ENCODE assay signal across 1 cellular context in the genomic region with DNA sequence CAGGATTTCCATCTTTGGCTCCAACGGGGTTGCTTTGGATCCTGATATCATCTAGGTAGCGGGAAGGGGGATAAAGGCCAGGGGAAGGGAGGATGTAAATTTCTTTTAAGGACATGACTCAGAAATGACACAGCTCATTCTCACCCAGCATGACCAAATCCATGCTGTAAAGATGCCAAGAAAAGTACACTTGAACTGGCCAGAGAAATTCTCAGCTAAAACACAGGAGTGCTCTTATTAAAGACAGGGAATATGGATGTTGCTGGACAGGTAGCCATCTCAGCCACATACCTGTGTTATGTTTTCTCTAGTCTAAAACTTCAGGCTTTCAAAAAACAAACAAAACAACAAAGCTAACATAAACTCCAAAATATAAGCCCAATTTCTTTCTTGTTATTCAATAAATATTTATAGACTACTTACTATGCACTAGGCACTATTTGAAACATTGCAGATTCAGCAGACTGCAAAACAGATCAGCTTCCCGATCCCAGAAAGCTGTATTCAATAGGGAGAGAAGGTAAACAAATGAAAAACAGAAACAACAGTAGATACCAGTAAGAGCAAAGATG.
TF ChIP-seq lines count a peak whose summit lies in the region.

No MANE protein-coding gene starts in this region.

TF ChIP-seq in K562, 482 proteins besides CTCF, POLR2A, EP300 and RAD21 (continued from another document and continues in another):
- no peak for TF ChIP-seq GTF3C2 (IDR thresholded peaks at IDR 0.05; ENCODE audit: borderline replicate concordance, extremely low read depth, insufficient read length)
- TF ChIP-seq ZNF324 (CRISPR knock-in tag; IDR thresholded peaks at IDR 0.05), result no peak
- no peak for TF ChIP-seq CSDE1 (IDR thresholded peaks at IDR 0.05)
- no peak for TF ChIP-seq MED1 (CRISPR knock-in tag; IDR thresholded peaks at IDR 0.05; ENCODE audit: borderline replicate concordance)
- no peak for TF ChIP-seq GTF2E2 (tag; IDR thresholded peaks at IDR 0.05)
- no peak for TF ChIP-seq DIDO1 (tag; IDR thresholded peaks at IDR 0.05; ENCODE audit: low read depth)
- no peak for TF ChIP-seq POLR3G (IDR thresholded peaks at IDR 0.05; ENCODE audit: extremely low read depth, insufficient read length, insufficient replicate concordance)
- no peak for TF ChIP-seq CBX8 (IDR thresholded peaks at IDR 0.05; ENCODE audit: borderline replicate concordance, extremely low read depth, low read depth, low read length, poor library complexity, severe bottlenecking)
- TF ChIP-seq ARID4B (CRISPR knock-in tag; IDR thresholded peaks at IDR 0.05), result no peak
- peak; percentile 96 for TF ChIP-seq SMARCA4 (IDR thresholded peaks at IDR 0.05)
- peak; percentile 43; the same call in 1 of the 2 replicates for TF ChIP-seq NFRKB (IDR thresholded peaks at IDR 0.05; ENCODE audit: low read depth)
- TF ChIP-seq MCM7 (IDR thresholded peaks at IDR 0.05), result no peak
- TF ChIP-seq, protein P1, sequence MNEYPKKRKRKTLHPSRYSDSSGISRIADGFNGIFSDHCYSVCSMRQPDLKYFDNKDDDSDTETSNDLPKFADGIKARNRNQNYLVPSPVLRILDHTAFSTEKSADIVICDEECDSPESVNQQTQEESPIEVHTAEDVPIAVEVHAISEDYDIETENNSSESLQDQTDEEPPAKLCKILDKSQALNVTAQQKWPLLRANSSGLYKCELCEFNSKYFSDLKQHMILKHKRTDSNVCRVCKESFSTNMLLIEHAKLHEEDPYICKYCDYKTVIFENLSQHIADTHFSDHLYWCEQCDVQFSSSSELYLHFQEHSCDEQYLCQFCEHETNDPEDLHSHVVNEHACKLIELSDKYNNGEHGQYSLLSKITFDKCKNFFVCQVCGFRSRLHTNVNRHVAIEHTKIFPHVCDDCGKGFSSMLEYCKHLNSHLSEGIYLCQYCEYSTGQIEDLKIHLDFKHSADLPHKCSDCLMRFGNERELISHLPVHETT (CRISPR knock-in tag; conservative IDR thresholded peaks at IDR 0.05 in 1 of 2, IDR thresholded peaks at IDR 0.05 in 1 of 2), result peak in 1 of 2 experiments; percentile 17; a peak in 1 of 4 replicates
- no peak for TF ChIP-seq SP2 (IDR thresholded peaks at IDR 0.05; ENCODE audit: extremely low read depth, low read depth, low read length, poor library complexity, severe bottlenecking)
- TF ChIP-seq ADNP (tag; IDR thresholded peaks at IDR 0.05), result no peak
- peak; percentile 35 to 51; a peak in 2 of 4 replicates for TF ChIP-seq FOXK2 (conservative IDR thresholded peaks at IDR 0.05 in 1 of 2, IDR thresholded peaks at IDR 0.05 in 1 of 2; ENCODE audit: low read depth in 2 of 2)
- TF ChIP-seq PTRF (tag; IDR thresholded peaks at IDR 0.05), result no peak
- peak; percentile 34; a peak in 2 of 4 replicates for TF ChIP-seq NRF1 (conservative IDR thresholded peaks at IDR 0.05 in 1 of 2, IDR thresholded peaks at IDR 0.05 in 1 of 2)
- TF ChIP-seq ASH1L (IDR thresholded peaks at IDR 0.05; ENCODE audit: borderline replicate concordance, low read depth, partially characterized antibody), result no peak
- no peak for TF ChIP-seq MTF1 (CRISPR knock-in tag; IDR thresholded peaks at IDR 0.05; ENCODE audit: borderline replicate concordance)
- TF ChIP-seq, protein P2, sequence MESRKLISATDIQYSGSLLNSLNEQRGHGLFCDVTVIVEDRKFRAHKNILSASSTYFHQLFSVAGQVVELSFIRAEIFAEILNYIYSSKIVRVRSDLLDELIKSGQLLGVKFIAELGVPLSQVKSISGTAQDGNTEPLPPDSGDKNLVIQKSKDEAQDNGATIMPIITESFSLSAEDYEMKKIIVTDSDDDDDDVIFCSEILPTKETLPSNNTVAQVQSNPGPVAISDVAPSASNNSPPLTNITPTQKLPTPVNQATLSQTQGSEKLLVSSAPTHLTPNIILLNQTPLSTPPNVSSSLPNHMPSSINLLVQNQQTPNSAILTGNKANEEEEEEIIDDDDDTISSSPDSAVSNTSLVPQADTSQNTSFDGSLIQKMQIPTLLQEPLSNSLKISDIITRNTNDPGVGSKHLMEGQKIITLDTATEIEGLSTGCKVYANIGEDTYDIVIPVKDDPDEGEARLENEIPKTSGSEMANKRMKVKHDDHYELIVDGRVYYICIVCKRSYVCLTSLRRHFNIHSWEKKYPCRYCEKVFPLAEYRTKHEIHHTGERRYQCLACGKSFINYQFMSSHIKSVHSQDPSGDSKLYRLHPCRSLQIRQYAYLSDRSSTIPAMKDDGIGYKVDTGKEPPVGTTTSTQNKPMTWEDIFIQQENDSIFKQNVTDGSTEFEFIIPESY (CRISPR knock-in tag; IDR thresholded peaks at IDR 0.05), result no peak
- TF ChIP-seq, protein P3, sequence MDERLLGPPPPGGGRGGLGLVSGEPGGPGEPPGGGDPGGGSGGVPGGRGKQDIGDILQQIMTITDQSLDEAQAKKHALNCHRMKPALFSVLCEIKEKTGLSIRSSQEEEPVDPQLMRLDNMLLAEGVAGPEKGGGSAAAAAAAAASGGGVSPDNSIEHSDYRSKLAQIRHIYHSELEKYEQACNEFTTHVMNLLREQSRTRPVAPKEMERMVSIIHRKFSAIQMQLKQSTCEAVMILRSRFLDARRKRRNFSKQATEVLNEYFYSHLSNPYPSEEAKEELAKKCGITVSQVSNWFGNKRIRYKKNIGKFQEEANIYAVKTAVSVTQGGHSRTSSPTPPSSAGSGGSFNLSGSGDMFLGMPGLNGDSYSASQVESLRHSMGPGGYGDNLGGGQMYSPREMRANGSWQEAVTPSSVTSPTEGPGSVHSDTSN (CRISPR knock-in tag; IDR thresholded peaks at IDR 0.05; ENCODE audit: low read depth), result no peak
- TF ChIP-seq, protein P3 (tag; conservative IDR thresholded peaks at IDR 0.05; ENCODE audit: low read depth), result peak; percentile 83
- TF ChIP-seq KDM1A (IDR thresholded peaks at IDR 0.05), result peak; percentile 77 to 85
- no peak; a peak in 1 of 4 replicates for TF ChIP-seq MAZ (CRISPR knock-in tag; conservative IDR thresholded peaks at IDR 0.05 in 1 of 2, IDR thresholded peaks at IDR 0.05 in 1 of 2)
- TF ChIP-seq ZKSCAN3 (CRISPR knock-in tag; IDR thresholded peaks at IDR 0.05), result no peak
- TF ChIP-seq MTA1 (IDR thresholded peaks at IDR 0.05; ENCODE audit: borderline replicate concordance), result peak; percentile 87
- TF ChIP-seq BDP1 (IDR thresholded peaks at IDR 0.05; ENCODE audit: insufficient read depth, insufficient read length), result no peak
- TF ChIP-seq, protein P4, sequence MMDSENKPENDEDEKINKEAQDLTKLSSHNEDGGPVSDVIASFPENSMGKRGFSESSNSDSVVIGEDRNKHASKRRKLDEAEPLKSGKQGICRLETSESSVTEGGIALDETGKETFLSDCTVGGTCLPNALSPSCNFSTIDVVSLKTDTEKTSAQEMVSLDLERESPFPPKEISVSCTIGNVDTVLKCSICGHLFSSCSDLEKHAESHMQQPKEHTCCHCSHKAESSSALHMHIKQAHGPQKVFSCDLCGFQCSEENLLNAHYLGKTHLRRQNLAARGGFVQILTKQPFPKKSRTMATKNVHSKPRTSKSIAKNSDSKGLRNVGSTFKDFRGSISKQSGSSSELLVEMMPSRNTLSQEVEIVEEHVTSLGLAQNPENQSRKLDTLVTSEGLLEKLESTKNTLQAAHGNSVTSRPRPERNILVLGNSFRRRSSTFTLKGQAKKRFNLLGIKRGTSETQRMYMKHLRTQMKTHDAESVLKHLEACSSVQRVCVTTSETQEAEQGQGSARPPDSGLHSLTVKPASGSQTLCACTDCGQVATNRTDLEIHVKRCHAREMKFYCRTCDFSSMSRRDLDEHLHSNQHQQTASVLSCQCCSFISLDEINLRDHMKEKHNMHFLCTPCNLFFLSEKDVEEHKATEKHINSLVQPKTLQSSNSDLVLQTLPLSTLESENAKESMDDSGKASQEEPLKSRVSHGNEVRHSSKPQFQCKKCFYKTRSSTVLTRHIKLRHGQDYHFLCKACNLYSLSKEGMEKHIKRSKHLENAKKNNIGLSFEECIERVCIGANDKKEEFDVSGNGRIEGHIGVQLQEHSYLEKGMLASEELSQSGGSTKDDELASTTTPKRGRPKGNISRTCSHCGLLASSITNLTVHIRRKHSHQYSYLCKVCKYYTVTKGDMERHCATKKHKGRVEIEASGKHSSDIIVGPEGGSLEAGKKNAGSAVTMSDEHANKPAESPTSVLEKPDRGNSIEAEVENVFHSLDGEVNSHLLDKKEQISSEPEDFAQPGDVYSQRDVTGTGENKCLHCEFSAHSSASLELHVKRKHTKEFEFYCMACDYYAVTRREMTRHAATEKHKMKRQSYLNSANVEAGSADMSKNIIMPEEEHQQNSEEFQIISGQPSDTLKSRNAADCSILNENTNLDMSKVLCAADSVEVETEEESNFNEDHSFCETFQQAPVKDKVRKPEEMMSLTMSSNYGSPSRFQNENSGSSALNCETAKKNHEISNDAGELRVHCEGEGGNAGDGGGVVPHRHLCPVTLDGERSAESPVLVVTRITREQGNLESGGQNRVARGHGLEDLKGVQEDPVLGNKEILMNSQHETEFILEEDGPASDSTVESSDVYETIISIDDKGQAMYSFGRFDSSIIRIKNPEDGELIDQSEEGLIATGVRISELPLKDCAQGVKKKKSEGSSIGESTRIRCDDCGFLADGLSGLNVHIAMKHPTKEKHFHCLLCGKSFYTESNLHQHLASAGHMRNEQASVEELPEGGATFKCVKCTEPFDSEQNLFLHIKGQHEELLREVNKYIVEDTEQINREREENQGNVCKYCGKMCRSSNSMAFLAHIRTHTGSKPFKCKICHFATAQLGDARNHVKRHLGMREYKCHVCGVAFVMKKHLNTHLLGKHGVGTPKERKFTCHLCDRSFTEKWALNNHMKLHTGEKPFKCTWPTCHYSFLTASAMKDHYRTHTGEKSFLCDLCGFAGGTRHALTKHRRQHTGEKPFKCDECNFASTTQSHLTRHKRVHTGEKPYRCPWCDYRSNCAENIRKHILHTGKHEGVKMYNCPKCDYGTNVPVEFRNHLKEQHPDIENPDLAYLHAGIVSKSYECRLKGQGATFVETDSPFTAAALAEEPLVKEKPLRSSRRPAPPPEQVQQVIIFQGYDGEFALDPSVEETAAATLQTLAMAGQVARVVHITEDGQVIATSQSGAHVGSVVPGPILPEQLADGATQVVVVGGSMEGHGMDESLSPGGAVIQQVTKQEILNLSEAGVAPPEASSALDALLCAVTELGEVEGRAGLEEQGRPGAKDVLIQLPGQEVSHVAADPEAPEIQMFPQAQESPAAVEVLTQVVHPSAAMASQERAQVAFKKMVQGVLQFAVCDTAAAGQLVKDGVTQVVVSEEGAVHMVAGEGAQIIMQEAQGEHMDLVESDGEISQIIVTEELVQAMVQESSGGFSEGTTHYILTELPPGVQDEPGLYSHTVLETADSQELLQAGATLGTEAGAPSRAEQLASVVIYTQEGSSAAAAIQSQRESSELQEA (IDR thresholded peaks at IDR 0.05; ENCODE audit: low read depth), result no peak
